ENCODE assay signal across 8 cellular contexts in genomic region chr15:76059320-76060097, GRCh38. TPM values are rescaled to one million over a fixed set of nuclear protein-coding genes. Genes with fewer than 3 reads are reported as not detected.
DNase-seq lines count a peak whose midpoint lies in the region; ATAC-seq and TF ChIP-seq lines count a peak whose summit lies in the region.

Gene TMEM266, plus strand, starts transcription at chr15:76059985. Its CDS starts 74,279 bp downstream, at chr15:76134264.

- H3K9me3 ChIP-seq in MG63 = no peaks in the 10 kb centered on the region
- no peaks in the 10 kb centered on the region for H3K9me3 ChIP-seq in transverse colon

- no peak for TF ChIP-seq CTCF in transverse colon (IDR thresholded peaks at IDR 0.05)

- DNase-seq in NCI-H345 (lab: John Stamatoyannopoulos, UW) (peak; percentile 68), NCI-H345 treated with DMSO at 0.1 percent for 48 hours (lab: John Stamatoyannopoulos, UW; ENCODE audit: unreplicated experiment) (no peak), MG63 (peak; percentile 47), mucosa of gallbladder (ENCODE audit: low spot score) (peak; percentile 11), transverse colon (peak; percentile 15)
- peak; percentile 4 for DNase-seq in activated CD4-positive, alpha-beta T cell treated with anti-CD3 and anti-CD28 coated beads, Interleukin-2, amount 50 U/mL, for 1 hour

- 0% methylated on average over 28 of the region's 106 CpGs; no CpG with 5 or more reads in 1 of the 2 donors for WGBS in transverse colon (ENCODE audit: low coverage in 1 of 2), 2 donors

- ATAC-seq in esophagus mucosa (peak; percentile 52), HG03159 (IDR thresholded peaks at IDR 0.05; ENCODE audit: unreplicated experiment) (no peak)

- no peak within 1 kb of the TSS for H3K27ac ChIP-seq in transverse colon

- H3K36me3 ChIP-seq in MG63 (no peaks in the 10 kb centered on the region), transverse colon (no peaks in the 10 kb centered on the region)

- TF ChIP-seq EP300 in transverse colon (IDR thresholded peaks at IDR 0.05; ENCODE audit: low read depth) = no peak

- in situ Hi-C loops in transverse colon (cut with MboI; ENCODE audit: low pct_ligation_motif_present in 1 of 4, low pct_unique_long_range_greater_than_20kb in 1 of 4, low sequenced_read_pairs in 3 of 4) = loop anchor here in 2 of 4 donors (10.0 kb wide), 1 partner anchor 75 kb away; no protein-coding TSS in a partner anchor

- no peak for TF ChIP-seq POLR2A in transverse colon (IDR thresholded peaks at IDR 0.05)

- H3K4me3 ChIP-seq in MG63 (peak within 1 kb of the TSS; percentile 55), transverse colon (peak within 1 kb of the TSS; percentile 44 to 70 (median 54))

- H3K27me3 ChIP-seq in MG63 (peaks cover 65% of the 10 kb centered on the region), transverse colon (peaks cover 82% of the 10 kb centered on the region)

- H3K4me1 ChIP-seq in transverse colon = peaks cover 7 to 21% (median 16%) of the 10 kb centered on the region in 4 donors

- intact Hi-C loops in transverse colon (cut with DNase I; ENCODE audit: low total_unique reads) = loop anchor here (10.0 kb wide), 1 partner anchor 75 kb away; no protein-coding TSS in a partner anchor

RNA-seq across cellular contexts. Expression of gene TMEM266, which starts in this region (rescaled TPM):
- total RNA-seq in MG63 (2014; rRNA removed; shearing (Covaris generic); ENCODE audit: low replicate concordance) = 0.13 TPM in 1 of 2 replicates, not detected in the other
- total RNA-seq in esophagus mucosa = 0.08 TPM
- 0.26 TPM for total RNA-seq in mucosa of gallbladder
- under 1 TPM in 1 of 4 donors, not detected in 3; 0.41 TPM for total RNA-seq in transverse colon

Comparison
In these comparisons a context has a peak if more than half of its experiments do, and no peak if none do; other contexts are left out.
1. Peak in DNase-seq and H3K4me3 ChIP-seq in MG63; RNA of the gene not detected or under 1 TPM.
2. Peak in ATAC-seq in esophagus mucosa; RNA of the gene not detected or under 1 TPM.
3. Peak in DNase-seq in mucosa of gallbladder; RNA of the gene not detected or under 1 TPM.
4. Peak in DNase-seq and H3K4me3 ChIP-seq in transverse colon; RNA of the gene not detected or under 1 TPM.